Comparison of ENCODE assay signal across 8 cellular contexts in genomic region chr6:167825759-167826229, GRCh38. TPM values are rescaled to one million over a fixed set of nuclear protein-coding genes. Genes with fewer than 3 reads are reported as not detected.
DNase-seq lines count a peak whose midpoint lies in the region; ATAC-seq and TF ChIP-seq lines count a peak whose summit lies in the region.

No MANE protein-coding gene starts in this region.

- peak overlapping the region; percentile 96 for H3K4me3 Mint-ChIP-seq in Caco-2 (ENCODE audit: unreplicated experiment)

- CTCF ChIA-PET in Caco-2 (lab: Charles Lee) = interaction anchor here (1.0 kb wide), 1 partner anchor 11 kb away, joined by 3 read pairs; no protein-coding TSS in a partner anchor

- ATAC-seq in lower lobe of right lung (peak; percentile 86), GM21529 (IDR thresholded peaks at IDR 0.05; ENCODE audit: unreplicated experiment) (no peak)

- H3K27ac ChIP-seq in duodenal mucosa (ENCODE audit: low read depth, low read length) (no peak overlapping the region), lower lobe of right lung (peak overlapping the region; percentile 49), stomach smooth muscle (ENCODE audit: low read length) (no peak overlapping the region)

- BruUV-seq in Caco-2 (replicated peaks; lab: Mats Ljungman, UMichigan) = no TSS peak

- intact Hi-C loops in Caco-2 (cut with micrococcal nuclease; ENCODE audit: unreplicated experiment) = loop anchor here (1.0 to 10.0 kb wide), 5 partner anchors 10 to 321 kb away; no protein-coding TSS in a partner anchor
- intact Hi-C loops in lower lobe of right lung (cut with DNase I) = no loop called here

- H3K9me3 ChIP-seq in Caco-2 (no peaks in the 10 kb centered on the region), duodenal mucosa (ENCODE audit: control insufficient read depth in 1 of 2, low read length in 2 of 2) (no peaks in the 10 kb centered on the region), lower lobe of right lung (no peaks in the 10 kb centered on the region), stomach smooth muscle (ENCODE audit: control insufficient read depth in 2 of 2, low read length in 2 of 2) (no peaks in the 10 kb centered on the region)

- peak; percentile 74 to 82 for DNase-seq in Caco-2
- DNase-seq in HFF-Myc (ENCODE audit: extremely low read depth, low read depth) = no peak
- DNase-seq in T-helper 9 cell = peak; percentile 21
- peak; percentile 81 for DNase-seq in lower lobe of right lung
- DNase-seq in medulla oblongata (ENCODE audit: extremely low spot score) = no peak

- H3K36me3 ChIP-seq in Caco-2 (ENCODE audit: control insufficient read depth, insufficient read depth, low read length) (no peaks in the 10 kb centered on the region; the same call in 1 of the 2 replicates), duodenal mucosa (ENCODE audit: control insufficient read depth in 1 of 2, insufficient read depth in 2 of 2, low read length in 2 of 2) (no peaks in the 10 kb centered on the region), lower lobe of right lung (no peaks in the 10 kb centered on the region), stomach smooth muscle (ENCODE audit: control insufficient read depth in 2 of 2, insufficient read depth in 2 of 2, low read length in 2 of 2) (no peaks in the 10 kb centered on the region)

- H3K4me1 ChIP-seq in Caco-2 (peaks cover 26% of the 10 kb centered on the region), duodenal mucosa (ENCODE audit: control insufficient read depth in 1 of 2, insufficient read depth in 2 of 2, low read length in 2 of 2) (peaks cover 21 to 22% of the 10 kb centered on the region in 2 donors), lower lobe of right lung (peaks cover 21% of the 10 kb centered on the region), stomach smooth muscle (ENCODE audit: control insufficient read depth, insufficient read depth, low read length) (peaks cover 15% of the 10 kb centered on the region)

- peaks cover 10% of the 10 kb centered on the region for H3K4me1 Mint-ChIP-seq in Caco-2 (ENCODE audit: low read depth, unreplicated experiment)

- no peaks in the 10 kb centered on the region for H3K27me3 ChIP-seq in Caco-2 (replicated peaks; ENCODE audit: control insufficient read depth, insufficient read depth, low read length)
- H3K27me3 ChIP-seq in duodenal mucosa (ENCODE audit: control insufficient read depth in 1 of 2, insufficient read depth in 2 of 2, low read length in 2 of 2) = peaks cover 0 to 8% of the 10 kb centered on the region in 2 donors
- no peaks in the 10 kb centered on the region for H3K27me3 ChIP-seq in lower lobe of right lung (ENCODE audit: low read depth)
- H3K27me3 ChIP-seq in stomach smooth muscle (ENCODE audit: control insufficient read depth in 1 of 2, insufficient read depth in 2 of 2, low read length in 2 of 2) = no peaks in the 10 kb centered on the region

- no peaks in the 10 kb centered on the region for H3K27me3 Mint-ChIP-seq in Caco-2 (ENCODE audit: insufficient read depth, unreplicated experiment)

- POLR2A ChIA-PET in Caco-2 (lab: Charles Lee) = no interaction called here

- TF ChIP-seq CTCF in Caco-2 (IDR thresholded peaks at IDR 0.05; ENCODE audit: insufficient read depth in 1 of 2, low read depth in 1 of 2, low read length in 1 of 2, severe bottlenecking in 1 of 2, unreplicated experiment in 1 of 2) (peak in 1 of 2 experiments; percentile 8), HFF-Myc (IDR thresholded peaks at IDR 0.05; ENCODE audit: low read depth, low read length, missing control alignments) (no peak), lower lobe of right lung (IDR thresholded peaks at IDR 0.05) (no peak)

- H3K36me3 Mint-ChIP-seq in Caco-2 (ENCODE audit: insufficient read depth, unreplicated experiment) = peaks cover 25% of the 10 kb centered on the region

- H3K9ac ChIP-seq in duodenal mucosa (ENCODE audit: low read depth in 1 of 2, low read length in 2 of 2) = peak overlapping the region; percentile 79 to 91
- H3K9ac ChIP-seq in stomach smooth muscle (ENCODE audit: low read length in 2 of 2) = peak overlapping the region in 1 of 2 donors; percentile 46

- H3K27ac Mint-ChIP-seq in Caco-2 (ENCODE audit: unreplicated experiment) = peak overlapping the region; percentile 93

- H3K4me3 ChIP-seq in Caco-2 (ENCODE audit: low read depth, low read length) = peak overlapping the region; percentile 99
- H3K4me3 ChIP-seq in HFF-Myc (replicated peaks; ENCODE audit: low read depth, low read length) = peak overlapping the region; percentile 69
- peak overlapping the region; percentile 79 to 88 for H3K4me3 ChIP-seq in duodenal mucosa (ENCODE audit: low read depth in 1 of 2, low read length in 2 of 2)
- peak overlapping the region; percentile 72 for H3K4me3 ChIP-seq in lower lobe of right lung
- peak overlapping the region; percentile 52 to 80 for H3K4me3 ChIP-seq in stomach smooth muscle (ENCODE audit: low read length in 2 of 2)

- no peaks in the 10 kb centered on the region for H3K9me3 Mint-ChIP-seq in Caco-2 (ENCODE audit: unreplicated experiment)

RNA-seq across cellular contexts. Expression of gene AFDN, which starts 0.9 kb away (rescaled TPM):
- 177 TPM in 2 replicates for total RNA-seq in Caco-2 (2022)
- total RNA-seq in lower lobe of right lung = 167 TPM

Comparison
In these comparisons a context has a peak if more than half of its experiments do, and no peak if none do; other contexts are left out.
1. DNase-seq: peak in Caco-2 (2 of 2), T-helper 9 cell (single experiment) and lower lobe of right lung (single experiment); none in HFF-Myc (single experiment) and medulla oblongata (single experiment).
2. Peak in every context shown above with its lines, with median percentiles within 50 percentile points of each other: H3K4me3 ChIP-seq.